ENCODE assay signal across 30 cellular contexts in genomic region chr6:38400764-38401163, GRCh38.
"Had no signal": no experiment of that assay in that cellular context is flagged by ENCODE, and none has a peak within 500 bp of the region (broad histone marks: within the 10 kb centered on the region; RNA-seq: fewer than 3 reads in every experiment).

No MANE protein-coding gene starts in this region.

- ATAC-seq: activated CD4-positive, alpha-beta T cell treated with anti-CD3 and anti-CD28 coated beads for 36 hours; activated naive CD4-positive, alpha-beta T cell treated with anti-CD3 and anti-CD28 coated beads, Interleukin-2, amount 50 U/mL, for 72 hours; activated T-cell treated with anti-CD3 and anti-CD28 coated beads, Interleukin-2, amount 50 U/mL, for 72 hours; body of pancreas; effector memory CD8-positive, alpha-beta T cell; T-helper 17 cell had no signal

- H3K4me3 ChIP-seq: body of pancreas, esophagus squamous epithelium had no signal

- H3K27me3 ChIP-seq: body of pancreas, esophagus squamous epithelium had no signal

- DNase-seq: activated CD4-positive, alpha-beta memory T cell treated with anti-CD3 and anti-CD28 coated beads, Interleukin-2, amount 10 ng/mL, durations not matched to agents 7 days and 5 days; activated CD4-positive, alpha-beta T cell treated with anti-CD3 and anti-CD28 coated beads for 36 hours; activated CD4-positive, alpha-beta T cell treated with anti-CD3 and anti-CD28 coated beads, Interleukin-2, amount 10 ng/mL, durations not matched to agents 7 days and 5 days; activated CD4-positive, alpha-beta T cell treated with anti-CD3 and anti-CD28 coated beads, Interleukin-2, amount 50 U/mL, for 4 hours; activated CD4-positive, CD25-positive, alpha-beta regulatory T cell; activated CD4-positive, CD25-positive, alpha-beta regulatory T cell treated with anti-CD3 and anti-CD28 coated beads, Interleukin-2, amount 50 U/mL, for 72 hours; activated CD8-positive, alpha-beta memory T cell treated with anti-CD3 and anti-CD28 coated beads, Interleukin-2, amount 50 U/mL, for 48 hours; activated gamma-delta T cell; activated naive CD4-positive, alpha-beta T cell; activated naive CD4-positive, alpha-beta T cell treated with anti-CD3 and anti-CD28 coated beads, Interleukin-2, amount 10 ng/mL, durations not matched to agents 7 days and 5 days; activated naive CD8-positive, alpha-beta T cell treated with anti-CD3 and anti-CD28 coated beads, Interleukin-2, amount 10 ng/mL, durations not matched to agents 7 days and 5 days; activated T-cell treated with anti-CD3 and anti-CD28 coated beads for 4 hours; activated T-cell treated with anti-CD3 and anti-CD28 coated beads, Interleukin-2, amount 50 U/mL, for 24 hours; activated T-cell treated with anti-CD3 and anti-CD28 coated beads, Interleukin-2, amount 50 U/mL, for 72 hours; amygdala; aorta; body of pancreas; caudate nucleus; cortex of kidney; dermis blood vessel endothelial cell; effector CD4-positive, alpha-beta T cell; effector memory CD8-positive, alpha-beta T cell; esophagus squamous epithelium; foreskin fibroblast; head of caudate nucleus; T-helper 1 cell; T-helper 17 cell; T1000 had no signal

- H3K36me3 ChIP-seq: esophagus squamous epithelium had no signal

- H3K27ac ChIP-seq: body of pancreas, epithelial cell of prostate, esophagus squamous epithelium had no signal

- H3K9me3 ChIP-seq: body of pancreas, esophagus squamous epithelium had no signal
